In genomic region chr15:76172782-76173181, GRCh38 we compare ENCODE assay signal across 17 cellular contexts.
A peak's percentile ranks its signal among the peaks of the same experiment; 100 is the strongest.
DNase-seq lines count a peak whose midpoint lies in the region; ATAC-seq and TF ChIP-seq lines count a peak whose summit lies in the region.
"Had no signal": no experiment of that assay in that cellular context is flagged by ENCODE, and none has a peak within 500 bp of the region (broad histone marks: within the 10 kb centered on the region; RNA-seq: fewer than 3 reads in every experiment).

No MANE protein-coding gene starts in this region.

- 46 to 49% methylated on average over 16 of the region's 16 CpGs for WGBS in heart right ventricle, 2 donors
- WGBS in right cardiac atrium = 46% methylated on average over 16 of the region's 16 CpGs

- in situ Hi-C loops in GM13976 (cut with MboI; ENCODE audit: low sequenced_read_pairs, unreplicated experiment) = no loop called here

- TF ChIP-seq CTCF in heart right ventricle (IDR thresholded peaks at IDR 0.05) (no peak), glutamatergic neuron (IDR thresholded peaks at IDR 0.05; ENCODE audit: partially characterized antibody, unreplicated experiment) (no peak), GM13976 (IDR thresholded peaks at IDR 0.05; ENCODE audit: borderline replicate concordance, control extremely low read depth, extremely low read depth, insufficient read depth, missing control alignments) (no peak)

- intact Hi-C loops in heart right ventricle (cut with DNase I) (no loop called here), right cardiac atrium (cut with DNase I) (no loop called here)

- peak overlapping the region; percentile 92 for H3K27ac Mint-ChIP-seq in glutamatergic neuron (ENCODE audit: unreplicated experiment)
- H3K27ac Mint-ChIP-seq: GM23338 had no signal

- peaks cover 15% of the 10 kb centered on the region for H3K27me3 Mint-ChIP-seq in glutamatergic neuron (ENCODE audit: unreplicated experiment)

- H3K27ac ChIP-seq in heart right ventricle (peak overlapping the region in 1 of 10 donors; percentile 8), right cardiac atrium (ENCODE audit: low read length) (no peak overlapping the region)
- H3K27ac ChIP-seq: BLaER1 treated with 17β-estradiol and CSF1 and Interleukin-3, amounts not matched to agents 10 nM and 100 nM; HL-60; SJSA1 had no signal

- H3K36me3 ChIP-seq in heart right ventricle = no peaks in the 10 kb centered on the region
- H3K36me3 ChIP-seq: BLaER1 treated with 17β-estradiol and CSF1 and Interleukin-3, amounts not matched to agents 10 nM and 100 nM; SJSA1 had no signal

- ATAC-seq in heart right ventricle = peak in 6 of 8 donors; percentile 25 to 60 (median 48)
- no peak for ATAC-seq in right cardiac atrium
- ATAC-seq: GM23338 had no signal

- H3K9me3 ChIP-seq in heart right ventricle = peaks cover 0 to 9% (median 0%) of the 10 kb centered on the region in 11 donors
- no peaks in the 10 kb centered on the region for H3K9me3 ChIP-seq in right cardiac atrium (ENCODE audit: control insufficient read depth, low read length)
- H3K9me3 ChIP-seq: SJSA1 had no signal

- peak in 1 of 2 donors; percentile 32 for DNase-seq in heart right ventricle
- no peak for DNase-seq in right cardiac atrium
- DNase-seq in NCI-H69 (lab: John Stamatoyannopoulos, UW) = peak; percentile 50
- DNase-seq in glutamatergic neuron = peak; percentile 73
- DNase-seq in midbrain (lab: John Stamatoyannopoulos, UW) = no peak
- no peak for DNase-seq in stimulated activated CD4-positive, alpha-beta T cell treated with anti-CD3 and anti-CD28 coated beads, Interleukin-2, amount 100 ng/mL, for 24 hours
- no peak for DNase-seq in GM13976 (ENCODE audit: low spot score)
- DNase-seq: CD8-positive, alpha-beta memory T cell; GF-D8; NCI-H1417 treated with DMSO at 0.1 percent for 48 hours; NCI-H2029 treated with DMSO at 0.1 percent for 48 hours; NCI-H510A treated with DMSO at 0.1 percent for 48 hours; OCI-M1 had no signal

- H3K9me3 Mint-ChIP-seq in glutamatergic neuron (ENCODE audit: unreplicated experiment) = peaks cover 17% of the 10 kb centered on the region
- H3K9me3 Mint-ChIP-seq: GM23338 had no signal

- H3K27me3 ChIP-seq in heart right ventricle = peaks cover 0 to 16% (median 0%) of the 10 kb centered on the region in 7 donors
- H3K27me3 ChIP-seq in right cardiac atrium (ENCODE audit: control insufficient read depth, insufficient read depth) = no peaks in the 10 kb centered on the region
- H3K27me3 ChIP-seq: BLaER1 treated with 17β-estradiol and CSF1 and Interleukin-3, amounts not matched to agents 10 nM and 100 nM; SJSA1 had no signal

- no peaks in the 10 kb centered on the region for H3K36me3 Mint-ChIP-seq in glutamatergic neuron (ENCODE audit: unreplicated experiment)
- H3K36me3 Mint-ChIP-seq: CD8-positive, alpha-beta memory T cell had no signal

- H3K4me3 Mint-ChIP-seq in glutamatergic neuron (ENCODE audit: unreplicated experiment) = peak overlapping the region; percentile 58
- H3K4me3 Mint-ChIP-seq: CD8-positive, alpha-beta memory T cell; GM23338 had no signal

- no peak overlapping the region for H3K4me3 ChIP-seq in heart right ventricle
- H3K4me3 ChIP-seq in right cardiac atrium (ENCODE audit: low read length) = no peak overlapping the region
- H3K4me3 ChIP-seq: BLaER1 treated with 17β-estradiol and CSF1 and Interleukin-3, amounts not matched to agents 10 nM and 100 nM; GM23338; SJSA1 had no signal

- H3K4me1 ChIP-seq in heart right ventricle = peaks cover under 1 to 35% (median 16%) of the 10 kb centered on the region in 9 donors
- H3K4me1 ChIP-seq in right cardiac atrium (ENCODE audit: control insufficient read depth, insufficient read depth, low read length) = no peaks in the 10 kb centered on the region

- H3K4me1 Mint-ChIP-seq in glutamatergic neuron (ENCODE audit: low read depth, unreplicated experiment) = peaks cover 33% of the 10 kb centered on the region
- H3K4me1 Mint-ChIP-seq: CD8-positive, alpha-beta memory T cell had no signal

Comparison
In these comparisons a context has a peak if more than half of its experiments do, and no peak if none do; other contexts are left out.
1. ATAC-seq: peak in heart right ventricle (6 of 8); none in right cardiac atrium (0 of 2).
2. DNase-seq: peak in NCI-H69 (single experiment) and glutamatergic neuron (single experiment); none in right cardiac atrium (0 of 3), midbrain (single experiment), stimulated activated CD4-positive, alpha-beta T cell treated with anti-CD3 and anti-CD28 coated beads, Interleukin-2, amount 100 ng/mL, for 24 hours (0 of 2) and GM13976 (single experiment).